1 cellular context compared by ENCODE assay signal in the genomic region with DNA sequence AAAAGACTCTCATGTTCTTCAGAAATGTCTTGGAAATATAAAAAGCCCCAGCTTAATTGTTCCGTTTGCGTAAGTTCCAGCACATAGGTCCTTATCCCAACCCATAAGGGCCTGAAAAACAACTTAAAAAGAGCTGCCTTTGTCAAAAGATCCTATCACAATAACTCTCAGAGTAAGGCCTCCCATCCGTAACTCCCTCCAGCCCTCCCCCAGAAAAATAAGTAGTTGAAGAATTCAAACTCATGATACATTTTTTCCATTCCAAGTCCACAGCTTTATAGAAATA.
TF ChIP-seq lines count a peak whose summit lies in the region.

No MANE protein-coding gene starts in this region.

TF ChIP-seq in GM23338, 12 proteins besides CTCF, POLR2A, EP300 and RAD21 (continued from another document):
- TF ChIP-seq ZNF462 (CRISPR knock-in tag; IDR thresholded peaks at IDR 0.05) = no peak
- no peak for TF ChIP-seq ZNF114 (CRISPR knock-in tag; IDR thresholded peaks at IDR 0.05)
- no peak for TF ChIP-seq STAT1 (IDR thresholded peaks at IDR 0.05; ENCODE audit: unreplicated experiment)
- TF ChIP-seq EZH2 (IDR thresholded peaks at IDR 0.05; ENCODE audit: low read depth, unreplicated experiment) = no peak
- no peak for TF ChIP-seq POLR2AphosphoS5 (IDR thresholded peaks at IDR 0.05; ENCODE audit: low read depth)
- TF ChIP-seq, protein P1, sequence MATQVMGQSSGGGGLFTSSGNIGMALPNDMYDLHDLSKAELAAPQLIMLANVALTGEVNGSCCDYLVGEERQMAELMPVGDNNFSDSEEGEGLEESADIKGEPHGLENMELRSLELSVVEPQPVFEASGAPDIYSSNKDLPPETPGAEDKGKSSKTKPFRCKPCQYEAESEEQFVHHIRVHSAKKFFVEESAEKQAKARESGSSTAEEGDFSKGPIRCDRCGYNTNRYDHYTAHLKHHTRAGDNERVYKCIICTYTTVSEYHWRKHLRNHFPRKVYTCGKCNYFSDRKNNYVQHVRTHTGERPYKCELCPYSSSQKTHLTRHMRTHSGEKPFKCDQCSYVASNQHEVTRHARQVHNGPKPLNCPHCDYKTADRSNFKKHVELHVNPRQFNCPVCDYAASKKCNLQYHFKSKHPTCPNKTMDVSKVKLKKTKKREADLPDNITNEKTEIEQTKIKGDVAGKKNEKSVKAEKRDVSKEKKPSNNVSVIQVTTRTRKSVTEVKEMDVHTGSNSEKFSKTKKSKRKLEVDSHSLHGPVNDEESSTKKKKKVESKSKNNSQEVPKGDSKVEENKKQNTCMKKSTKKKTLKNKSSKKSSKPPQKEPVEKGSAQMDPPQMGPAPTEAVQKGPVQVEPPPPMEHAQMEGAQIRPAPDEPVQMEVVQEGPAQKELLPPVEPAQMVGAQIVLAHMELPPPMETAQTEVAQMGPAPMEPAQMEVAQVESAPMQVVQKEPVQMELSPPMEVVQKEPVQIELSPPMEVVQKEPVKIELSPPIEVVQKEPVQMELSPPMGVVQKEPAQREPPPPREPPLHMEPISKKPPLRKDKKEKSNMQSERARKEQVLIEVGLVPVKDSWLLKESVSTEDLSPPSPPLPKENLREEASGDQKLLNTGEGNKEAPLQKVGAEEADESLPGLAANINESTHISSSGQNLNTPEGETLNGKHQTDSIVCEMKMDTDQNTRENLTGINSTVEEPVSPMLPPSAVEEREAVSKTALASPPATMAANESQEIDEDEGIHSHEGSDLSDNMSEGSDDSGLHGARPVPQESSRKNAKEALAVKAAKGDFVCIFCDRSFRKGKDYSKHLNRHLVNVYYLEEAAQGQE (IDR thresholded peaks at IDR 0.05; ENCODE audit: unreplicated experiment) = no peak
- TF ChIP-seq ETS1 (IDR thresholded peaks at IDR 0.05) = no peak
